33 cellular contexts compared by ENCODE assay signal in the genomic region with DNA sequence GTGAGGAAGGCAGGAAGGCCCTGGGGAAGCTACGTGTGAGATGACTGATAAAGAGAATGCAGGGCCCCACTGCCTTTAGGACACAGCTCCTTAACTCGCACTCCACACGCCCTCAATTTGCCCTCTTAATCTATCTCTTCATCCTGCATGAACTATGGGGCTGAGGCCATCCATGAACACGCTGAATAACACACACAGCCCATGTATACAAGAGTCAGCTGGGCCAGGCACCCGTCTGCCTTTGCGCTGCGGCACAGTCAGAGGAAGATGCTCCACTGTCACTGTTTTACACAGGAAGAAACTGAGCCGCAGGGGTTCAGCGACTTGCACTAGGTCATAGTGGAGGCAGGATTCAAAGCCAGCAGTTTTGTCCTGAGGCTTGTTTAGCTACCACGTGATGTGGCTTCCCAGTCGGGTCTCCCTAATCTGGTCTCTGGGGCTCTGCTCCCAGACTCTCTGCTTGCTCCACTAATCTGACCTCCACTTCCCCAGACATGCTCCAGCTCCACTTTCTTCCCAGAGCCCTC. TPM values are rescaled to one million over a fixed set of nuclear protein-coding genes. Genes with fewer than 3 reads are reported as not detected.
DNase-seq lines count a peak whose midpoint lies in the region; ATAC-seq and TF ChIP-seq lines count a peak whose summit lies in the region.
"Had no signal": no experiment of that assay in that cellular context is flagged by ENCODE, and none has a peak within 500 bp of the region (broad histone marks: within the 10 kb centered on the region; RNA-seq: fewer than 3 reads in every experiment).

No MANE protein-coding gene starts in this region.

- no peak overlapping the region for H3K27ac ChIP-seq in H9 (ENCODE audit: insufficient read length, low read depth, low read length)
- H3K27ac ChIP-seq: ascending aorta, C4-2B, left lung, neural progenitor cell, uterus had no signal

- peak overlapping the region; percentile 77 for H3K27ac Mint-ChIP-seq in activated CD4-positive, alpha-beta T cell treated with anti-CD3 and anti-CD28 coated beads, Interleukin-2, amount 10 ng/mL, durations not matched to agents 24 days and 14 days
- H3K27ac Mint-ChIP-seq in H9, result peak overlapping the region; percentile 52 to 91 (median 91); a peak in 3 of 7 replicates
- H3K27ac Mint-ChIP-seq in glutamatergic neuron (ENCODE audit: unreplicated experiment), result no peak overlapping the region
- H3K27ac Mint-ChIP-seq: activated naive CD8-positive, alpha-beta T cell; activated T-cell treated with anti-CD3 and anti-CD28 coated beads, Interleukin-2, amount 50 U/mL, for 72 hours; neural progenitor cell; progenitor cell of endocrine pancreas had no signal

- no peak overlapping the region for H4K91ac ChIP-seq in H9 (ENCODE audit: insufficient read length, low read depth, low read length)

- WGBS in H9 (ENCODE audit: extremely low coverage, insufficient read length, low lambda C conversion rate), result no CpG with 5 or more reads among the region's 11 CpGs

- H3K56ac ChIP-seq in H9 (ENCODE audit: insufficient read length, low read depth, low read length), result no peak overlapping the region

- no peaks in the 10 kb centered on the region for H3K9me3 ChIP-seq in H9 (ENCODE audit: control insufficient read depth, low read depth, low read length)
- H3K9me3 ChIP-seq: ascending aorta, left lung, uterus had no signal

- H2AFZ ChIP-seq in H9 (ENCODE audit: low read length), result no peak overlapping the region
- H2AFZ ChIP-seq: neural progenitor cell had no signal

- no peak overlapping the region for H3K9ac ChIP-seq in H9 (ENCODE audit: extremely low read depth, insufficient read length, low read length)
- H3K9ac ChIP-seq: neural progenitor cell had no signal

- no peaks in the 10 kb centered on the region for H4K20me1 ChIP-seq in H9 (ENCODE audit: control insufficient read depth, insufficient read depth, insufficient read length)

- H2BK20ac ChIP-seq in H9 (ENCODE audit: low read depth, low read length, poor library complexity, severe bottlenecking), result no peak overlapping the region

- H2BK15ac ChIP-seq in H9 (ENCODE audit: low read depth, low read length), result no peak overlapping the region

- H3K23ac ChIP-seq in H9 (ENCODE audit: insufficient read length, low read depth, low read length), result no peak overlapping the region

- no peak overlapping the region for H2BK120ac ChIP-seq in H9 (ENCODE audit: low read depth, low read length, poor library complexity, severe bottlenecking)

- no peak overlapping the region for H3K18ac ChIP-seq in H9 (ENCODE audit: insufficient read length, low read depth, low read length)

- no peak overlapping the region for H3K4ac ChIP-seq in H9 (ENCODE audit: low read depth, low read length)

- no peak overlapping the region for H2BK5ac ChIP-seq in H9 (ENCODE audit: insufficient read length, low read length)

- no peaks in the 10 kb centered on the region for H3K27me3 Mint-ChIP-seq in activated CD4-positive, alpha-beta T cell treated with anti-CD3 and anti-CD28 coated beads, Interleukin-2, amount 10 ng/mL, durations not matched to agents 24 days and 14 days
- H3K27me3 Mint-ChIP-seq in H9 (ENCODE audit: low read depth) (peaks cover 2% of the 10 kb centered on the region; the same call in 1 of the 2 replicates), glutamatergic neuron (ENCODE audit: unreplicated experiment) (peaks cover 2% of the 10 kb centered on the region)
- H3K27me3 Mint-ChIP-seq: activated naive CD8-positive, alpha-beta T cell; effector memory CD8-positive, alpha-beta T cell; progenitor cell of endocrine pancreas; stimulated activated naive B cell treated with anti-CD40 and anti-IgM and Interleukin-4, amounts not matched to agents 10 μg/mL and 1 μg/mL and 100 μg/mL, for 72 hours had no signal

- TF ChIP-seq CTCF in H9 (conservative IDR thresholded peaks at IDR 0.05) (no peak), glutamatergic neuron (IDR thresholded peaks at IDR 0.05; ENCODE audit: partially characterized antibody, unreplicated experiment) (no peak)

- intact Hi-C loops in activated CD4-positive, alpha-beta T cell treated with anti-CD3 and anti-CD28 coated beads, Interleukin-2, amount 10 ng/mL, durations not matched to agents 24 days and 14 days (cut with micrococcal nuclease), result no loop called here
- intact Hi-C loops in sciatic nerve (cut with DNase I), result no loop called here

- no peaks in the 10 kb centered on the region for H3K4me1 ChIP-seq in H9 (ENCODE audit: insufficient read depth, low read length)
- H3K4me1 ChIP-seq: ascending aorta, left lung, neural progenitor cell, uterus had no signal

- H2BK12ac ChIP-seq in H9 (ENCODE audit: insufficient read length, low read depth, low read length), result no peak overlapping the region

- H3K4me2 ChIP-seq in H9 (ENCODE audit: insufficient read depth, insufficient read length, low read length), result no peak overlapping the region
- H3K4me2 ChIP-seq: neural progenitor cell had no signal

- no peak overlapping the region for H3T11ph ChIP-seq in H9 (ENCODE audit: low read length)

- H3K79me1 ChIP-seq in H9 (ENCODE audit: insufficient read depth, low read depth, low read length, poor library complexity, severe bottlenecking), result no peaks in the 10 kb centered on the region

- no peak for ATAC-seq in sciatic nerve
- no peak for ATAC-seq in HG02588 (IDR thresholded peaks at IDR 0.05; ENCODE audit: unreplicated experiment)
- ATAC-seq in HG03378 (IDR thresholded peaks at IDR 0.05; ENCODE audit: unreplicated experiment), result no peak
- ATAC-seq: activated T-cell treated with anti-CD3 and anti-CD28 coated beads, Interleukin-2, amount 50 U/mL, for 72 hours; effector memory CD8-positive, alpha-beta T cell; left lung; Panc1; stimulated activated naive B cell treated with anti-CD40 and anti-IgM and Interleukin-4, amounts not matched to agents 10 μg/mL and 1 μg/mL and 100 μg/mL, for 72 hours had no signal

- H4K5ac ChIP-seq in H9 (ENCODE audit: insufficient read length, low read depth, low read length), result no peak overlapping the region

- no peak overlapping the region for H3K14ac ChIP-seq in H9 (ENCODE audit: insufficient read depth, low read length)

- H3K79me2 ChIP-seq in H9 (ENCODE audit: insufficient read depth, low read length), result no peaks in the 10 kb centered on the region

- peaks cover 70% of the 10 kb centered on the region for H3K36me3 Mint-ChIP-seq in activated CD4-positive, alpha-beta T cell treated with anti-CD3 and anti-CD28 coated beads, Interleukin-2, amount 10 ng/mL, durations not matched to agents 24 days and 14 days (ENCODE audit: low read depth)
- H3K36me3 Mint-ChIP-seq in H9 (ENCODE audit: insufficient read depth in 1 of 3, low read depth in 3 of 3) (peaks cover 41 to 92% (median 91%) of the 10 kb centered on the region in 3 experiments), glutamatergic neuron (ENCODE audit: unreplicated experiment) (peaks cover 7% of the 10 kb centered on the region)

- H3K4me3 Mint-ChIP-seq in activated CD4-positive, alpha-beta T cell treated with anti-CD3 and anti-CD28 coated beads, Interleukin-2, amount 10 ng/mL, durations not matched to agents 24 days and 14 days, result no peak overlapping the region
- H3K4me3 Mint-ChIP-seq in H9 (no peak overlapping the region), glutamatergic neuron (ENCODE audit: unreplicated experiment) (peak overlapping the region; percentile 38)
- H3K4me3 Mint-ChIP-seq: activated naive CD8-positive, alpha-beta T cell; activated T-cell treated with anti-CD3 and anti-CD28 coated beads, Interleukin-2, amount 50 U/mL, for 72 hours; effector memory CD8-positive, alpha-beta T cell; neural progenitor cell; stimulated activated naive B cell treated with anti-CD40 and anti-IgM and Interleukin-4, amounts not matched to agents 10 μg/mL and 1 μg/mL and 100 μg/mL, for 72 hours had no signal

- H4K8ac ChIP-seq in H9 (replicated peaks; ENCODE audit: insufficient read length, low read depth, low read length), result no peak overlapping the region

- no peak overlapping the region for H2AK5ac ChIP-seq in H9 (ENCODE audit: insufficient read length, low read length)

- H3K23me2 ChIP-seq in H9 (ENCODE audit: insufficient read length, low read depth, low read length, poor library complexity, severe bottlenecking), result no peaks in the 10 kb centered on the region

- H3K9me3 Mint-ChIP-seq in activated CD4-positive, alpha-beta T cell treated with anti-CD3 and anti-CD28 coated beads, Interleukin-2, amount 10 ng/mL, durations not matched to agents 24 days and 14 days, result no peaks in the 10 kb centered on the region
- H3K9me3 Mint-ChIP-seq in H9 (no peaks in the 10 kb centered on the region), glutamatergic neuron (ENCODE audit: unreplicated experiment) (peaks cover 4% of the 10 kb centered on the region)
- H3K9me3 Mint-ChIP-seq: activated T-cell treated with anti-CD3 and anti-CD28 coated beads, Interleukin-2, amount 50 U/mL, for 72 hours; effector memory CD8-positive, alpha-beta T cell; neural progenitor cell; stimulated activated naive B cell treated with anti-CD40 and anti-IgM and Interleukin-4, amounts not matched to agents 10 μg/mL and 1 μg/mL and 100 μg/mL, for 72 hours had no signal

- no peak for DNase-seq in activated CD4-positive, alpha-beta T cell treated with anti-CD3 and anti-CD28 coated beads, Interleukin-2, amount 10 ng/mL, durations not matched to agents 24 days and 14 days
- DNase-seq in activated CD4-positive, alpha-beta T cell treated with anti-CD3 and anti-CD28 coated beads, Interleukin-2, amount 50 U/mL, for 48 hours, result no peak
- no peak for DNase-seq in H9
- no peak for DNase-seq in glutamatergic neuron
- DNase-seq in sciatic nerve (ENCODE audit: low spot score), result peak; percentile 43
- DNase-seq in NCI-H1930 (lab: John Stamatoyannopoulos, UW), result no peak
- DNase-seq: 8988T; activated CD4-positive, alpha-beta T cell treated with anti-CD3 and anti-CD28 coated beads for 48 hours; activated T-cell treated with anti-CD3 and anti-CD28 coated beads, Interleukin-2, amount 50 U/mL, for 72 hours; DMS79; effector memory CD8-positive, alpha-beta T cell; GF-D8; HCEC 1CT; IMR-90; MV-4-11; NCI-H1436 treated with DMSO at 0.1 percent for 48 hours; NCI-H2107; NCI-H345; NCI-H748 treated with DMSO at 0.1 percent for 48 hours; SIG-M5; stimulated activated CD4-positive, alpha-beta T cell treated with anti-CD3 and anti-CD28 coated beads, Interleukin-4, amount 100 ng/mL, for 4 hours; stimulated activated naive B cell treated with anti-CD40 and anti-IgM and Interleukin-4, amounts not matched to agents 10 μg/mL and 1 μg/mL and 100 μg/mL, for 72 hours; T-helper 9 cell had no signal

- H3K27me3 ChIP-seq in H9 (ENCODE audit: insufficient read depth, low read length), result no peaks in the 10 kb centered on the region
- H3K27me3 ChIP-seq: ascending aorta, left lung, neural progenitor cell, uterus had no signal

- H3K4me1 Mint-ChIP-seq in activated CD4-positive, alpha-beta T cell treated with anti-CD3 and anti-CD28 coated beads, Interleukin-2, amount 10 ng/mL, durations not matched to agents 24 days and 14 days, result no peaks in the 10 kb centered on the region
- H3K4me1 Mint-ChIP-seq in H9 (peaks cover 0 to 4% of the 10 kb centered on the region in 2 experiments; a peak in 1 of 4 replicates), glutamatergic neuron (ENCODE audit: low read depth, unreplicated experiment) (peaks cover 2% of the 10 kb centered on the region)
- H3K4me1 Mint-ChIP-seq: stimulated activated naive B cell treated with anti-CD40 and anti-IgM and Interleukin-4, amounts not matched to agents 10 μg/mL and 1 μg/mL and 100 μg/mL, for 72 hours had no signal

RNA-seq across cellular contexts. Expression of a gene that starts 44.0 kb away (rescaled TPM):
- 111 and 118 TPM in 2 replicates for total RNA-seq in activated CD4-positive, alpha-beta T cell treated with anti-CD3 and anti-CD28 coated beads, Interleukin-2, amount 10 ng/mL, durations not matched to agents 24 days and 14 days
- total RNA-seq in H9 (2021) (91.3 and 98.2 TPM in 2 replicates), glutamatergic neuron (ENCODE audit: unreplicated experiment) (89.2 TPM), sciatic nerve (90.1 TPM)
